In the genomic region with DNA sequence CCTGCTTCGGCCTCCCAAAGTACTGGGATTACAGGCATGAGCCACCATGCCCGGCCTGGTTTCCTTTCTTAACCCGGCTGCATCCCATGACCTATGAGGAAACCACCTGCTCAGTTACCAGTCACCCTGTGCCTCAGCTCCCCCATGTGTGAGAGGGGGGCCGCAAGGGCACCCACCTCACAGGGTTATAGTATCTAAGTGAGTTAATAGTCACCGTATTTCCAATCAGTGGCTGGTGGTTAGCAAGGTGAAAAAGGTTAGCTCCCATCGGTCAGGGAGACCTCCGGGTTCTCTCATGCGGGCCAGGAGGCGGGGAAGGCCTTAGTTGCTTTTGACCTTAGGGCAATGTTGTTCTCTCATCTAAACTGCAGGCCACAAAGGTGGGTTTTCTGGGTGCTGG, we compare ENCODE assay signal across 1 cellular context.
TF ChIP-seq lines count a peak whose summit lies in the region.

No MANE protein-coding gene starts in this region.

TF ChIP-seq in IMR-90, 13 proteins besides CTCF, POLR2A, EP300 and RAD21:
- TF ChIP-seq RCOR1 (IDR thresholded peaks at IDR 0.05; ENCODE audit: insufficient replicate concordance, low read length) (no peak), MAFK (IDR thresholded peaks at IDR 0.05; ENCODE audit: low read depth, low read length) (no peak), NFE2L2 (IDR thresholded peaks at IDR 0.05; ENCODE audit: low read depth, low read length) (no peak), CHD1 (IDR thresholded peaks at IDR 0.05; ENCODE audit: low read depth, low read length) (no peak), FOS (IDR thresholded peaks at IDR 0.05; ENCODE audit: low read depth, low read length) (no peak), CEBPB (IDR thresholded peaks at IDR 0.05; ENCODE audit: low read depth, low read length) (no peak), MXI1 (IDR thresholded peaks at IDR 0.05; ENCODE audit: borderline replicate concordance, low read depth, low read length) (no peak), MAZ (IDR thresholded peaks at IDR 0.05; ENCODE audit: borderline replicate concordance, low read depth, low read length) (no peak), SMC3 (IDR thresholded peaks at IDR 0.05; ENCODE audit: low read depth, low read length) (no peak), BHLHE40 (IDR thresholded peaks at IDR 0.05; ENCODE audit: low read depth, low read length) (no peak), RFX5 (IDR thresholded peaks at IDR 0.05; ENCODE audit: low read depth, low read length) (no peak)
TF ChIP-seq in IMR-90: peak in this region for 0.
